1 cellular context compared by ENCODE assay signal in genomic region chr11:93197383-93198220, GRCh38.
TF ChIP-seq lines count a peak whose summit lies in the region.

Gene SLC36A4, minus strand, starts transcription at chr11:93197991. Its CDS starts 159 bp downstream, at chr11:93197832.

TF ChIP-seq in HepG2, 621 proteins besides CTCF, POLR2A, EP300 and RAD21 (continued from another document and continues in another):
- no peak for TF ChIP-seq SNAPC4 (CRISPR knock-in tag; IDR thresholded peaks at IDR 0.05)
- no peak for TF ChIP-seq ZNF580 (CRISPR knock-in tag; IDR thresholded peaks at IDR 0.05; ENCODE audit: borderline replicate concordance, low read depth)
- peak; percentile 58; the same call in 1 of the 2 replicates for TF ChIP-seq ZNF501 (CRISPR knock-in tag; IDR thresholded peaks at IDR 0.05)
- peak; percentile 95 for TF ChIP-seq NRL (CRISPR knock-in tag; IDR thresholded peaks at IDR 0.05; ENCODE audit: borderline replicate concordance)
- TF ChIP-seq ZBTB8A (CRISPR knock-in tag; IDR thresholded peaks at IDR 0.05; ENCODE audit: borderline replicate concordance, low read depth): no peak
- 0 out of 2 replicates have a peak, but pooled peaks have one; percentile 11 for TF ChIP-seq MTF1 (CRISPR knock-in tag; IDR thresholded peaks at IDR 0.05)
- TF ChIP-seq ZBTB26 (CRISPR knock-in tag; IDR thresholded peaks at IDR 0.05; ENCODE audit: borderline replicate concordance): peak; percentile 44; the same call in 1 of the 2 replicates
- no peak for TF ChIP-seq FUBP1 (CRISPR knock-in tag; IDR thresholded peaks at IDR 0.05; ENCODE audit: borderline replicate concordance)
- TF ChIP-seq ZNF710 (CRISPR knock-in tag; IDR thresholded peaks at IDR 0.05; ENCODE audit: borderline replicate concordance): no peak
- TF ChIP-seq SPEN (CRISPR knock-in tag; IDR thresholded peaks at IDR 0.05; ENCODE audit: low read depth): peak; percentile 89; the same call in 1 of the 2 replicates
- no peak for TF ChIP-seq ZNF75D (CRISPR knock-in tag; IDR thresholded peaks at IDR 0.05; ENCODE audit: borderline replicate concordance)
- TF ChIP-seq ARNT2 (CRISPR knock-in tag; IDR thresholded peaks at IDR 0.05; ENCODE audit: low read depth): peak; percentile 75; the same call in 1 of the 2 replicates
- TF ChIP-seq ZEB1 (IDR thresholded peaks at IDR 0.05; ENCODE audit: insufficient replicate concordance, low read depth): no peak
- TF ChIP-seq GFI1 (CRISPR knock-in tag; IDR thresholded peaks at IDR 0.05; ENCODE audit: borderline replicate concordance): peak; percentile 45; the same call in 1 of the 2 replicates
- no peak for TF ChIP-seq ARID3A (IDR thresholded peaks at IDR 0.05; ENCODE audit: low read depth, low read length)
- TF ChIP-seq GMEB2 (CRISPR knock-in tag; IDR thresholded peaks at IDR 0.05; ENCODE audit: low read depth): peak; percentile 12; the same call in 1 of the 2 replicates
- peak; percentile 44 for TF ChIP-seq DBP (CRISPR knock-in tag; IDR thresholded peaks at IDR 0.05; ENCODE audit: not compliant biosample characterization)
- TF ChIP-seq ZNF251 (CRISPR knock-in tag; IDR thresholded peaks at IDR 0.05): no peak
- no peak for TF ChIP-seq RXRB (CRISPR knock-in tag; IDR thresholded peaks at IDR 0.05; ENCODE audit: borderline replicate concordance)
- no peak for TF ChIP-seq ZNF792 (CRISPR knock-in tag; IDR thresholded peaks at IDR 0.05)
- peak; percentile 52; the same call in 1 of the 2 replicates for TF ChIP-seq ZNF121 (CRISPR knock-in tag; IDR thresholded peaks at IDR 0.05)
- peak; percentile 57; the same call in 1 of the 2 replicates for TF ChIP-seq ZNF589 (CRISPR knock-in tag; conservative IDR thresholded peaks at IDR 0.05)
- TF ChIP-seq PRMT3 (CRISPR knock-in tag; IDR thresholded peaks at IDR 0.05; ENCODE audit: borderline replicate concordance, low read depth): 0 out of 2 replicates have a peak, but pooled peaks have one; percentile 76
- no peak for TF ChIP-seq ZNF652 (CRISPR knock-in tag; IDR thresholded peaks at IDR 0.05; ENCODE audit: borderline replicate concordance, low read depth)
- TF ChIP-seq SP5 (CRISPR knock-in tag; IDR thresholded peaks at IDR 0.05; ENCODE audit: borderline replicate concordance, low read depth): peak; percentile 20
- TF ChIP-seq THYN1 (CRISPR knock-in tag; IDR thresholded peaks at IDR 0.05; ENCODE audit: borderline replicate concordance, low read depth): no peak
- 0 out of 2 replicates have a peak, but pooled peaks have one; percentile 29 for TF ChIP-seq SKIL (CRISPR knock-in tag; IDR thresholded peaks at IDR 0.05; ENCODE audit: borderline replicate concordance)
- peak; percentile 90; the same call in 1 of the 2 replicates for TF ChIP-seq ZNF337 (CRISPR knock-in tag; IDR thresholded peaks at IDR 0.05; ENCODE audit: borderline replicate concordance, low read depth)
- TF ChIP-seq REPIN1 (CRISPR knock-in tag; IDR thresholded peaks at IDR 0.05; ENCODE audit: borderline replicate concordance, low read depth): no peak
- peak; percentile 98 for TF ChIP-seq ZFX (CRISPR knock-in tag; IDR thresholded peaks at IDR 0.05; ENCODE audit: low read depth)
- peak; percentile 74; the same call in 1 of the 2 replicates for TF ChIP-seq SALL1 (CRISPR knock-in tag; IDR thresholded peaks at IDR 0.05)
- TF ChIP-seq THAP9 (CRISPR knock-in tag; IDR thresholded peaks at IDR 0.05; ENCODE audit: borderline replicate concordance): no peak; the same call in 1 of the 2 replicates
- peak; percentile 93 for TF ChIP-seq RNF2 (conservative IDR thresholded peaks at IDR 0.05; ENCODE audit: low read depth)
- TF ChIP-seq SRF (IDR thresholded peaks at IDR 0.05; ENCODE audit: low read depth, low read length): no peak
- TF ChIP-seq SUZ12 (IDR thresholded peaks at IDR 0.05; ENCODE audit: low read depth, low read length): no peak
